ENCODE assay signal across 15 cellular contexts in genomic region chr20:61895686-61896057, GRCh38.
DNase-seq lines count a peak whose midpoint lies in the region; ATAC-seq, FAIRE-seq and TF ChIP-seq lines count a peak whose summit lies in the region.
"Had no signal": no experiment of that assay in that cellular context is flagged by ENCODE, and none has a peak within 500 bp of the region (broad histone marks: within the 10 kb centered on the region; RNA-seq: fewer than 3 reads in every experiment).

No MANE protein-coding gene starts in this region.

- intact Hi-C loops in left cardiac atrium (cut with DNase I) (loop anchor here in 1 of 2 donors (2.0 to 10.0 kb wide), 2 partner anchors 1685 to 1841 kb away; no protein-coding TSS in a partner anchor), Right ventricle myocardium superior (cut with DNase I) (no loop called here), lower lobe of right lung (cut with DNase I) (no loop called here)

- peaks cover 5% of the 10 kb centered on the region; the same call in 1 of the 3 replicates for H3K9me3 ChIP-seq in A549
- no peaks in the 10 kb centered on the region for H3K9me3 ChIP-seq in lower lobe of right lung
- H3K9me3 ChIP-seq: BE2C had no signal

- H3K36me3 ChIP-seq in lower lobe of right lung = no peaks in the 10 kb centered on the region
- H3K36me3 ChIP-seq: BE2C had no signal

- ATAC-seq in left cardiac atrium (no peak), Right ventricle myocardium superior (ENCODE audit: poor library complexity) (no peak), A549 (peak; percentile 7 to 14; a peak in 2 of 6 replicates), lower lobe of right lung (no peak)

- no peak for TF ChIP-seq POLR2A in A549 (IDR thresholded peaks at IDR 0.05; ENCODE audit: low read length)

- H3K27ac ChIP-seq in A549 = no peak overlapping the region
- H3K27ac ChIP-seq in VCaP = peak overlapping the region; percentile 28; the same call in 1 of the 2 replicates
- no peak overlapping the region for H3K27ac ChIP-seq in lower lobe of right lung
- H3K27ac ChIP-seq: 22Rv1, GM23248 had no signal

- TF ChIP-seq CTCF in A549 (IDR thresholded peaks at IDR 0.05) (no peak), VCaP (conservative IDR thresholded peaks at IDR 0.05) (no peak), lower lobe of right lung (IDR thresholded peaks at IDR 0.05) (no peak)

- H3K27me3 ChIP-seq in lower lobe of right lung (ENCODE audit: low read depth) = peaks cover 28% of the 10 kb centered on the region

- no peak for TF ChIP-seq RAD21 in A549 (conservative IDR thresholded peaks at IDR 0.05 in 1 of 2, IDR thresholded peaks at IDR 0.05 in 1 of 2)

- DNase-seq in left cardiac atrium (peak; percentile 9), Right ventricle myocardium superior (no peak), A549 (ENCODE audit: low read depth in 1 of 2, low spot score in 1 of 2) (no peak), lower lobe of right lung (peak; percentile 31), dedifferentiated amniotic fluid mesenchymal stem cell (ENCODE audit: extremely low spot score) (no peak), NCI-H82 treated with DMSO at 0.1 percent for 48 hours (lab: John Stamatoyannopoulos, UW; ENCODE audit: unreplicated experiment) (no peak)
- DNase-seq in activated T-cell treated with anti-CD3 and anti-CD28 coated beads, Interleukin-2, amount 50 U/mL, for 1 hour = no peak
- DNase-seq: GF-D8 had no signal

- no peak for TF ChIP-seq EP300 in A549 (IDR thresholded peaks at IDR 0.05)

- CTCF ChIA-PET in A549 (lab: Yijun Ruan, JAX) = interaction anchor here (0.8 to 2.1 kb wide), 13 partner anchors 10 to 1839 kb away, joined by 3 to 23 read pairs (median 3); no protein-coding TSS in a partner anchor

- POLR2A ChIA-PET in A549 (lab: Yijun Ruan, JAX) = no interaction called here

- no peak overlapping the region for H3K4me2 ChIP-seq in A549

- 42% methylated on average over 11 of the region's 13 CpGs for WGBS in A549 (ENCODE audit: missing lambda C conversion rate)

- no peak overlapping the region for H3K4me3 ChIP-seq in A549
- H3K4me3 ChIP-seq in lower lobe of right lung = no peak overlapping the region
- H3K4me3 ChIP-seq: GM23248 had no signal

- FAIRE-seq in A549 (lab: Jason Lieb, UNC) = no peak
- FAIRE-seq: A204.1, GM12892, H1 had no signal

- no peaks in the 10 kb centered on the region for H3K4me1 ChIP-seq in A549
- H3K4me1 ChIP-seq in lower lobe of right lung = no peaks in the 10 kb centered on the region
- H3K4me1 ChIP-seq: BE2C had no signal

TF ChIP-seq in A549, 52 proteins besides CTCF, POLR2A, EP300 and RAD21:
- TF ChIP-seq HDAC2 (IDR thresholded peaks at IDR 0.05) = no peak
- no peak for TF ChIP-seq CHD4 (IDR thresholded peaks at IDR 0.05; ENCODE audit: borderline replicate concordance)
- no peak for TF ChIP-seq EHF (CRISPR knock-in tag; IDR thresholded peaks at IDR 0.05)
- TF ChIP-seq NR3C1 (IDR thresholded peaks at IDR 0.05) = no peak
- no peak for TF ChIP-seq HOXA7 (CRISPR knock-in tag; IDR thresholded peaks at IDR 0.05)
- no peak for TF ChIP-seq TFCP2L1 (CRISPR knock-in tag; IDR thresholded peaks at IDR 0.05)
- no peak for TF ChIP-seq E2F6 (IDR thresholded peaks at IDR 0.05; ENCODE audit: borderline replicate concordance, low read depth)
- no peak for TF ChIP-seq SMC3 (IDR thresholded peaks at IDR 0.05)
- no peak for TF ChIP-seq CBX8 (IDR thresholded peaks at IDR 0.05)

Comparison
In these comparisons a context has a peak if more than half of its experiments do, and no peak if none do; other contexts are left out.
1. DNase-seq: peak in left cardiac atrium (single experiment) and lower lobe of right lung (single experiment); none in Right ventricle myocardium superior (single experiment), A549 (0 of 2), dedifferentiated amniotic fluid mesenchymal stem cell (single experiment), activated T-cell treated with anti-CD3 and anti-CD28 coated beads, Interleukin-2, amount 50 U/mL, for 1 hour (single experiment) and NCI-H82 treated with DMSO at 0.1 percent for 48 hours (single experiment).
2. ATAC-seq: peak in A549 (2 of 2); none in left cardiac atrium (0 of 2), Right ventricle myocardium superior (single experiment) and lower lobe of right lung (0 of 2).